15 cellular contexts compared by ENCODE assay signal in genomic region chr15:52337961-52338535, GRCh38. TPM values are rescaled to one million over a fixed set of nuclear protein-coding genes. Genes with fewer than 3 reads are reported as not detected.
A peak's percentile ranks its signal among the peaks of the same experiment; 100 is the strongest.
DNase-seq lines count a peak whose midpoint lies in the region; ATAC-seq and TF ChIP-seq lines count a peak whose summit lies in the region.
"Had no signal": no experiment of that assay in that cellular context is flagged by ENCODE, and none has a peak within 500 bp of the region (broad histone marks: within the 10 kb centered on the region; RNA-seq: fewer than 3 reads in every experiment).

No MANE protein-coding gene starts in this region.

- no peaks in the 10 kb centered on the region for H4K20me1 ChIP-seq in DND-41 (ENCODE audit: insufficient read depth, low read length)

- H2AK5ac ChIP-seq in mesenchymal stem cell (ENCODE audit: low read length, severe bottlenecking): no peak overlapping the region

- H3K4ac ChIP-seq in mesenchymal stem cell (ENCODE audit: low read depth in 1 of 2, low read length in 2 of 2): no peak overlapping the region

- peak overlapping the region; percentile 35 for H3K27ac Mint-ChIP-seq in activated naive CD8-positive, alpha-beta T cell treated with anti-CD3 and anti-CD28 coated beads, Interleukin-2, amount 50 U/mL, for 24 hours

- no peaks in the 10 kb centered on the region for H3K4me1 ChIP-seq in DND-41 (ENCODE audit: insufficient read depth, low read length)
- peaks cover 6% of the 10 kb centered on the region for H3K4me1 ChIP-seq in mesenchymal stem cell (ENCODE audit: control insufficient read depth, insufficient read depth, low read depth, low read length)
- H3K4me1 ChIP-seq: spleen had no signal

- H3K27me3 Mint-ChIP-seq in activated naive CD8-positive, alpha-beta T cell treated with anti-CD3 and anti-CD28 coated beads, Interleukin-2, amount 50 U/mL, for 24 hours: no peaks in the 10 kb centered on the region
- H3K27me3 Mint-ChIP-seq: effector memory CD8-positive, alpha-beta T cell had no signal

- H2BK120ac ChIP-seq in mesenchymal stem cell (ENCODE audit: low read depth, low read length): no peak overlapping the region

- H3K18ac ChIP-seq in mesenchymal stem cell (ENCODE audit: low read depth in 1 of 2, low read length in 2 of 2): no peak overlapping the region

- H3K4me3 ChIP-seq in DND-41 (ENCODE audit: low read depth in 1 of 2, low read length in 2 of 2) (no peak overlapping the region), mesenchymal stem cell (ENCODE audit: insufficient read depth in 1 of 2, low read depth in 1 of 2, low read length in 2 of 2) (no peak overlapping the region)
- no peak overlapping the region for H3K4me3 ChIP-seq in Jurkat, Clone E6-1 (ENCODE audit: low read length)
- H3K4me3 ChIP-seq: mucosa of descending colon, pancreas, spleen had no signal

- H2BK15ac ChIP-seq in mesenchymal stem cell (ENCODE audit: low read depth, poor library complexity, severe bottlenecking): no peak overlapping the region

- no peaks in the 10 kb centered on the region for H3K4me1 Mint-ChIP-seq in activated naive CD8-positive, alpha-beta T cell treated with anti-CD3 and anti-CD28 coated beads, Interleukin-2, amount 50 U/mL, for 24 hours

- H3K14ac ChIP-seq in mesenchymal stem cell (ENCODE audit: low read length in 2 of 2): no peak overlapping the region

- H4K91ac ChIP-seq in mesenchymal stem cell (ENCODE audit: low read length): no peak overlapping the region

- ATAC-seq in DND-41 (ENCODE audit: insufficient read depth, low read depth): peak; percentile 52; the same call in 1 of the 3 replicates
- ATAC-seq in activated naive CD8-positive, alpha-beta T cell treated with anti-CD3 and anti-CD28 coated beads, Interleukin-2, amount 50 U/mL, for 24 hours: no peak
- ATAC-seq in HG03139 (IDR thresholded peaks at IDR 0.05; ENCODE audit: unreplicated experiment): no peak
- ATAC-seq: effector memory CD8-positive, alpha-beta T cell; HCT116; mucosa of descending colon had no signal

- H3K4me2 ChIP-seq in DND-41 (ENCODE audit: insufficient read depth, low read length): no peak overlapping the region
- H3K4me2 ChIP-seq in mesenchymal stem cell (ENCODE audit: low read length, poor library complexity, severe bottlenecking): no peak overlapping the region

- no peak for TF ChIP-seq CTCF in DND-41 (IDR thresholded peaks at IDR 0.05; ENCODE audit: borderline replicate concordance, extremely low read depth, low read length, poor library complexity, severe bottlenecking)

- no peak overlapping the region for H4K8ac ChIP-seq in mesenchymal stem cell (ENCODE audit: low read length)

- H3K9ac ChIP-seq in DND-41 (ENCODE audit: low read depth, low read length): no peak overlapping the region
- H3K9ac ChIP-seq in mesenchymal stem cell (ENCODE audit: low read length): peak overlapping the region; percentile 53

- peaks cover 9% of the 10 kb centered on the region for H3K36me3 ChIP-seq in DND-41 (ENCODE audit: insufficient read depth, low read length)
- peaks cover 6 to 35% of the 10 kb centered on the region in 2 experiments for H3K36me3 ChIP-seq in mesenchymal stem cell (ENCODE audit: control insufficient read depth in 1 of 2, insufficient read depth in 2 of 2, low read depth in 1 of 2, low read length in 2 of 2)
- H3K36me3 ChIP-seq: pancreas had no signal

- no peak overlapping the region for H2BK5ac ChIP-seq in mesenchymal stem cell (ENCODE audit: low read depth, low read length, poor library complexity, severe bottlenecking)

- H3K9me3 Mint-ChIP-seq in activated naive CD8-positive, alpha-beta T cell treated with anti-CD3 and anti-CD28 coated beads, Interleukin-2, amount 50 U/mL, for 24 hours: no peaks in the 10 kb centered on the region
- H3K9me3 Mint-ChIP-seq: effector memory CD8-positive, alpha-beta T cell had no signal

- no peaks in the 10 kb centered on the region for H3K79me2 ChIP-seq in DND-41 (ENCODE audit: insufficient read depth, low read length)

- H3K9me3 ChIP-seq in DND-41 (ENCODE audit: insufficient read depth, low read length, severe bottlenecking): no peaks in the 10 kb centered on the region
- no peaks in the 10 kb centered on the region for H3K9me3 ChIP-seq in mesenchymal stem cell (ENCODE audit: control insufficient read depth, low read length)
- H3K9me3 ChIP-seq: mucosa of descending colon, pancreas, spleen had no signal

- peaks cover 5% of the 10 kb centered on the region for H3K36me3 Mint-ChIP-seq in activated naive CD8-positive, alpha-beta T cell treated with anti-CD3 and anti-CD28 coated beads, Interleukin-2, amount 50 U/mL, for 24 hours (ENCODE audit: low read depth)

- H3K79me1 ChIP-seq in mesenchymal stem cell (replicated peaks; ENCODE audit: low read length, poor library complexity, severe bottlenecking): peaks cover 2% of the 10 kb centered on the region

- no peak overlapping the region for H2BK12ac ChIP-seq in mesenchymal stem cell (ENCODE audit: low read length in 2 of 2)

- H3K27me3 ChIP-seq in DND-41 (ENCODE audit: insufficient read depth, low read length, poor library complexity) (no peaks in the 10 kb centered on the region), mesenchymal stem cell (ENCODE audit: control insufficient read depth in 1 of 2, insufficient read depth in 1 of 2, low read length in 2 of 2) (no peaks in the 10 kb centered on the region)
- H3K27me3 ChIP-seq: pancreas, spleen had no signal

- whole genome bisulfite sequencing in mesenchymal stem cell: 95% methylated on average over 2 of the region's 3 CpGs

- H3K27ac ChIP-seq in DND-41 (ENCODE audit: low read length) (no peak overlapping the region), mesenchymal stem cell (ENCODE audit: low read length, poor library complexity, severe bottlenecking) (no peak overlapping the region)
- H3K27ac ChIP-seq: pancreas, spleen had no signal

- DNase-seq in DND-41 (peak; percentile 22), mesenchymal stem cell (peak; percentile 12), SK-N-DZ (ENCODE audit: low spot score) (no peak), GM19240 (ENCODE audit: insufficient read length, low spot score) (no peak), foreskin melanocyte (no peak)
- DNase-seq in Jurkat, Clone E6-1 (ENCODE audit: low read depth, low spot score): peak; percentile 70
- no peak for DNase-seq in activated naive CD8-positive, alpha-beta T cell treated with anti-CD3 and anti-CD28 coated beads, Interleukin-2, amount 50 U/mL, for 24 hours
- DNase-seq: effector memory CD8-positive, alpha-beta T cell; mucosa of descending colon; NCI-H187; NCI-H82; pancreas; spleen had no signal

- H2AFZ ChIP-seq in DND-41 (ENCODE audit: low read depth, low read length) (no peak overlapping the region), mesenchymal stem cell (ENCODE audit: low read depth, low read length) (no peak overlapping the region)

- H3K4me3 Mint-ChIP-seq in activated naive CD8-positive, alpha-beta T cell treated with anti-CD3 and anti-CD28 coated beads, Interleukin-2, amount 50 U/mL, for 24 hours: no peak overlapping the region
- H3K4me3 Mint-ChIP-seq: effector memory CD8-positive, alpha-beta T cell had no signal

- H3K23ac ChIP-seq in mesenchymal stem cell (ENCODE audit: low read length in 2 of 2): no peak overlapping the region

RNA-seq across cellular contexts. Expression of gene MYO5C, which starts 42.4 kb away (rescaled TPM):
- polyA plus RNA-seq in Jurkat, Clone E6-1 (2012; ENCODE audit: insufficient read depth, insufficient read length): 0.84 TPM
- 0.01 TPM for polyA plus RNA-seq in mesenchymal stem cell (2013, experiment 1 of 2)
- 0.03 TPM for polyA plus RNA-seq in mesenchymal stem cell (2013, experiment 2 of 2)
- 1.6 and 2.2 TPM in 2 replicates for polyA plus RNA-seq in SK-N-DZ (2014; cell fraction: cytosol; rRNA removed)
- polyA plus RNA-seq in SK-N-DZ (2014; cell fraction: nucleus; rRNA removed): 2.0 and 3.5 TPM in 2 replicates

Comparison
In these comparisons a context has a peak if more than half of its experiments do, and no peak if none do; other contexts are left out.
1. DNase-seq: peak in DND-41 (single experiment), Jurkat, Clone E6-1 (single experiment) and mesenchymal stem cell (single experiment); none in activated naive CD8-positive, alpha-beta T cell treated with anti-CD3 and anti-CD28 coated beads, Interleukin-2, amount 50 U/mL, for 24 hours (single experiment), SK-N-DZ (single experiment), GM19240 (single experiment) and foreskin melanocyte (single experiment).